ENCODE assay signal across 9 cellular contexts in genomic region chr6:160750276-160750689, GRCh38. TPM values are rescaled to one million over a fixed set of nuclear protein-coding genes. Genes with fewer than 3 reads are reported as not detected.
A peak's percentile ranks its signal among the peaks of the same experiment; 100 is the strongest.
DNase-seq lines count a peak whose midpoint lies in the region; ATAC-seq, FAIRE-seq and TF ChIP-seq lines count a peak whose summit lies in the region.
"Had no signal": no experiment of that assay in that cellular context is flagged by ENCODE, and none has a peak within 500 bp of the region (broad histone marks: within the 10 kb centered on the region; RNA-seq: fewer than 3 reads in every experiment).

No MANE protein-coding gene starts in this region.

- H3K9me3 ChIP-seq in DND-41 (ENCODE audit: insufficient read depth, low read length, severe bottlenecking), result peaks cover 1% of the 10 kb centered on the region
- no peaks in the 10 kb centered on the region; the same call in 1 of the 2 replicates for H3K9me3 ChIP-seq in K562 (replicated peaks; ENCODE audit: control insufficient read depth, insufficient read depth, low read depth, low read length)

- TF ChIP-seq POLR2A in K562 (conservative IDR thresholded peaks at IDR 0.05), result no peak

- CTCF ChIA-PET in K562 (lab: Yijun Ruan, JAX; ENCODE audit: low intra/inter-chr PET ratio), result interaction anchor here (0.7 to 1.0 kb wide), 2 partner anchors 347 to 624 kb away, joined by 3 read pairs; no protein-coding TSS in a partner anchor

- H3K27me3 ChIP-seq in DND-41 (ENCODE audit: insufficient read depth, low read length, poor library complexity), result no peaks in the 10 kb centered on the region
- H3K27me3 ChIP-seq in K562 (ENCODE audit: control insufficient read depth in 2 of 2, insufficient read depth in 2 of 2, low read length in 2 of 2), result no peaks in the 10 kb centered on the region
- no peaks in the 10 kb centered on the region for H3K27me3 ChIP-seq in brain microvascular endothelial cell (replicated peaks)

- DNase-seq in DND-41 (peak; percentile 21), K562 (ENCODE audit: extremely low read depth in 1 of 4, low spot score in 3 of 4) (peak; percentile 41 to 65 (median 45)), brain microvascular endothelial cell (no peak), T-helper 2 cell (no peak), HK-2 (ENCODE audit: unreplicated experiment) (no peak)
- DNase-seq: IMR-90 had no signal

- H3K79me2 ChIP-seq in DND-41 (ENCODE audit: insufficient read depth, low read length) (no peaks in the 10 kb centered on the region), K562 (ENCODE audit: control insufficient read depth, insufficient read depth, low read length) (no peaks in the 10 kb centered on the region)

- no peak for TF ChIP-seq EP300 in K562 (IDR thresholded peaks at IDR 0.05; ENCODE audit: low read length)

- TF ChIP-seq RAD21 in K562 (CRISPR knock-in tag; conservative IDR thresholded peaks at IDR 0.05 in 1 of 2, IDR thresholded peaks at IDR 0.05 in 1 of 2), result peak; percentile 69 to 82

- no peak overlapping the region for H3K4me2 ChIP-seq in DND-41 (ENCODE audit: insufficient read depth, low read length)
- H3K4me2 ChIP-seq in K562 (ENCODE audit: insufficient read depth, low read length), result no peak overlapping the region

- intact Hi-C loops in K562 (cut with micrococcal nuclease), result loop anchor here (1.0 to 5.0 kb wide), 3 partner anchors 242 to 623 kb away; no protein-coding TSS in a partner anchor

- H3K4me1 ChIP-seq in DND-41 (ENCODE audit: insufficient read depth, low read length) (no peaks in the 10 kb centered on the region), K562 (replicated peaks in 1 of 2; ENCODE audit: control insufficient read depth in 2 of 2, insufficient read depth in 2 of 2, low read length in 2 of 2) (no peaks in the 10 kb centered on the region; a peak in 1 of 5 replicates)

- peak; percentile 80 for FAIRE-seq in K562 (lab: Jason Lieb, UNC)

- in situ Hi-C loops in K562 (cut with MboI), result no loop called here
- in situ Hi-C loops in brain microvascular endothelial cell (cut with HindIII; ENCODE audit: low pct_ligation_motif_present, low sequenced_read_pairs), result no loop called here

- H2AFZ ChIP-seq in DND-41 (ENCODE audit: low read depth, low read length) (no peak overlapping the region), K562 (ENCODE audit: low read depth, low read length) (0 out of 2 replicates have a peak overlapping the region, but pooled peaks have one; percentile 17)

- 15% methylated on average over 5 of the region's 5 CpGs for WGBS in K562 (ENCODE audit: insufficient coverage, low coverage, missing lambda C conversion rate)

- H4K20me1 ChIP-seq in DND-41 (ENCODE audit: insufficient read depth, low read length), result no peaks in the 10 kb centered on the region
- H4K20me1 ChIP-seq in K562 (replicated peaks; ENCODE audit: control insufficient read depth, insufficient read depth, low read length), result no peaks in the 10 kb centered on the region

- POLR2A ChIA-PET in K562 (lab: Yijun Ruan, JAX), result interaction anchor here (0.9 to 1.6 kb wide), 2 partner anchors 232 to 281 kb away, joined by 3 read pairs; no protein-coding TSS in a partner anchor

- H3K9me1 ChIP-seq in K562 (ENCODE audit: control insufficient read depth, insufficient read depth, low read length), result no peaks in the 10 kb centered on the region

- BruUV-seq in K562 (replicated peaks; lab: Mats Ljungman, UMichigan), result no TSS peak

- H3K36me3 ChIP-seq in DND-41 (ENCODE audit: insufficient read depth, low read length) (no peaks in the 10 kb centered on the region), K562 (ENCODE audit: control insufficient read depth, insufficient read depth, low read length) (no peaks in the 10 kb centered on the region), brain microvascular endothelial cell (replicated peaks) (no peaks in the 10 kb centered on the region)

- TF ChIP-seq CTCF in DND-41 (IDR thresholded peaks at IDR 0.05; ENCODE audit: borderline replicate concordance, extremely low read depth, low read length, poor library complexity, severe bottlenecking) (peak; percentile 68), K562 (IDR thresholded peaks at IDR 0.05 in 2 of 3, conservative IDR thresholded peaks at IDR 0.05 in 1 of 3; ENCODE audit: insufficient read depth in 2 of 3, low read depth in 1 of 3, low read length in 3 of 3) (peak; percentile 73 to 92 (median 80)), brain microvascular endothelial cell (IDR thresholded peaks at IDR 0.05; ENCODE audit: low read depth, low read length, missing control alignments) (no peak)

- H3K4me3 ChIP-seq in DND-41 (ENCODE audit: low read depth in 1 of 2, low read length in 2 of 2) (no peak overlapping the region), K562 (no peak overlapping the region), brain microvascular endothelial cell (ENCODE audit: low read depth, low read length) (no peak overlapping the region)

- H3K9ac ChIP-seq in DND-41 (ENCODE audit: low read depth, low read length) (no peak overlapping the region), K562 (ENCODE audit: insufficient read depth in 1 of 2, low read depth in 2 of 2, low read length in 2 of 2) (no peak overlapping the region)

- H3K27ac ChIP-seq in DND-41 (ENCODE audit: low read length) (no peak overlapping the region), K562 (ENCODE audit: extremely low read depth, low read depth, low read length) (no peak overlapping the region), brain microvascular endothelial cell (no peak overlapping the region)

- ATAC-seq in DND-41 (ENCODE audit: insufficient read depth, low read depth) (no peak), GM19351 (IDR thresholded peaks at IDR 0.05; ENCODE audit: unreplicated experiment) (peak; percentile 94), HG03354 (IDR thresholded peaks at IDR 0.05; ENCODE audit: poor library complexity, severe bottlenecking, unreplicated experiment) (peak; percentile 91), K562 (peak; percentile 91), HG03097 (IDR thresholded peaks at IDR 0.05; ENCODE audit: low FRiP score, unreplicated experiment) (no peak)

TF ChIP-seq in K562, 482 proteins besides CTCF, POLR2A, EP300 and RAD21 (continues in another document):
- TF ChIP-seq ARNT (IDR thresholded peaks at IDR 0.05), result no peak
- peak; percentile 10; the same call in 1 of the 2 replicates for TF ChIP-seq NFIC (IDR thresholded peaks at IDR 0.05)
- peak; percentile 70; the same call in 1 of the 2 replicates for TF ChIP-seq CC2D1A (IDR thresholded peaks at IDR 0.05)
- peak; percentile 42; the same call in 1 of the 2 replicates for TF ChIP-seq DEAF1 (CRISPR knock-in tag; IDR thresholded peaks at IDR 0.05)
- TF ChIP-seq TEAD4 (IDR thresholded peaks at IDR 0.05; ENCODE audit: low read length), result no peak
- no peak for TF ChIP-seq TEAD4 (CRISPR knock-in tag; IDR thresholded peaks at IDR 0.05; ENCODE audit: borderline replicate concordance)
- TF ChIP-seq TOE1 (IDR thresholded peaks at IDR 0.05; ENCODE audit: borderline replicate concordance), result no peak
- TF ChIP-seq TOE1 (CRISPR knock-in tag; IDR thresholded peaks at IDR 0.05; ENCODE audit: borderline replicate concordance, low read depth), result no peak
- TF ChIP-seq ARID2 (IDR thresholded peaks at IDR 0.05), result peak; percentile 80; the same call in 1 of the 2 replicates
- no peak for TF ChIP-seq FOXK2 (conservative IDR thresholded peaks at IDR 0.05 in 1 of 2, IDR thresholded peaks at IDR 0.05 in 1 of 2; ENCODE audit: low read depth in 2 of 2)
- TF ChIP-seq ZNF561 (CRISPR knock-in tag; conservative IDR thresholded peaks at IDR 0.05), result no peak
- TF ChIP-seq ZNF512 (tag; IDR thresholded peaks at IDR 0.05), result no peak
- no peak for TF ChIP-seq EZH2 (IDR thresholded peaks at IDR 0.05; ENCODE audit: borderline replicate concordance, low read depth, low read length)

RNA-seq across cellular contexts. Expression of gene PLG, which starts 48.2 kb away (rescaled TPM):
- total RNA-seq in K562 (2011; cell fraction: chromatin; rRNA removed; ENCODE audit: low replicate concordance), result not detected in 2 replicates
- total RNA-seq in K562 (2011; cell fraction: nucleolus; rRNA removed), result not detected in 2 replicates
- not detected in 2 replicates for total RNA-seq in K562 (2011; cell fraction: nucleoplasm; rRNA removed)
- not detected in 2 replicates for total RNA-seq in K562 (2014; rRNA removed)
- total RNA-seq in K562 (2014; rRNA removed; fragmentation: Illumina TruSeq; extraction: Trizol), result not detected in 2 replicates
- total RNA-seq in K562 (2015; rRNA removed; fragmentation: Illumina TruSeq; extraction: Trizol), result not detected in 2 replicates
- total RNA-seq in K562 (2021), result 0.64 and 0.69 TPM in 2 replicates
- polyA plus RNA-seq in K562 (2011; rRNA removed), result not detected in 2 replicates
- polyA plus RNA-seq in K562 (2011; cell fraction: cytosol; rRNA removed), result not detected in 2 replicates
- polyA plus RNA-seq in K562 (2011; cell fraction: nucleus; rRNA removed), result not detected in 2 replicates
- polyA plus RNA-seq in K562 (2012), result not detected in 2 replicates
- polyA plus RNA-seq in K562 (2014; fragmentation: Illumina TruSeq; extraction: Trizol), result not detected in 2 replicates
- polyA plus RNA-seq in K562 (2014; fragmentation: Nextera tagmentation; extraction: Ambion mirVana), result not detected
- polyA plus RNA-seq in K562 (2014; rRNA removed), result not detected in 2 replicates
- polyA minus RNA-seq in K562 (2011; rRNA and poly(A)+ RNA removed), result not detected in 2 replicates
- not detected in 2 replicates for polyA minus RNA-seq in K562 (2011; cell fraction: cytosol; rRNA and poly(A)+ RNA removed)
- not detected in 2 replicates for polyA minus RNA-seq in K562 (2011; cell fraction: nucleus; rRNA and poly(A)+ RNA removed)
- total RNA-seq: IMR-90 had no signal
- polyA plus RNA-seq: IMR-90 had no signal

Comparison
In these comparisons a context has a peak if more than half of its experiments do, and no peak if none do; other contexts are left out.
1. ATAC-seq: peak in GM19351 (single experiment), HG03354 (single experiment) and K562 (single experiment); none in DND-41 (single experiment) and HG03097 (single experiment).
2. DNase-seq: peak in DND-41 (single experiment) and K562 (4 of 4); none in brain microvascular endothelial cell (single experiment), T-helper 2 cell (0 of 5) and HK-2 (single experiment).